Comparison of ENCODE assay signal across 1 cellular context in the genomic region with DNA sequence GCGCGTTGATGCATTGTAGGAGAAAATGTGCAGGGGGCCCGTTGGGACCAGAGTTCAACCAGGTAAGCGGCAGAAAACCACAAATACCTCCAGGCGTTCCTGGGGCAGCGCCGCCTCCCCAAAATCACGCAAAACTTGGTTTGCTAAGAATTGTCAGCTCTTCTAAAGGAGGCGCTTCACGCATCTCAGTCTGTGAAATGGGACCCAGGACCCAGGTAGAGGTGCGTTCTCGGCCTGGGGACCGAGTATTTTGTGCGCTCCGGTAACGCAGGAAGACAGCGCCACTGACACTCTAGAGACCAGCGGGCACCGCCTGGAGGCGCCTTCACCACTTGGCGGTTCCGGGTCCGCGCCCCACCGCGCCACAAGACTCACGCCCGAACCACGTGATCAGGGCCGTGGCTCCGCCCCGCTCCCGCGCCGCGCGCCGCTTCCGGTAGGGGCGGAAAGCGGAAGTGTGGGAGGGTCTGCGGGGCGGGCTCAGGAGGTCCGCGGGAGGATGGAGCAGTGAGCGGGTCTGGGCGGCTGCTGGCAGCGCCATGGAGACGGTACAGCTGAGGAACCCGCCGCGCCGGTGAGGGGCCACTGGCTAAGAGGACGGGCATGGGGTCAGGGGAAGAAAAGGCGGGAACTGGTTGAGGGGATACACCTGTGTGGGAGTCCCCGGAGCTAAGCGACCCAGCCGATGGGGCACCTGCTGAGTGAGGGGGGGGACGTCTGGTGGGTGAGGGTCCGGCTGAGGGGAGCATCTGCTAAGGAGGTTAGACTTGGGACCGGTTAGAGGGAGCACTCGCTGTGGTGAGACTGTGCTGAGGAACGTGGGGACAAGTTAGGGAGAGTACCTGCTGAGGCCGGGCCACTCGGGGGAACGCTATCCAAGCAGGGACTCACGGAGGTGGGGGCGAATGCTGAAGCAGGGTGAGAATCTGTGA.
TF ChIP-seq lines count a peak whose summit lies in the region.

A gene (plus strand): TSS at position 483 of the 932 bp plus-strand sequence. CDS start 57 bp downstream, at position 540.

TF ChIP-seq in WTC11, 78 proteins besides CTCF, POLR2A, EP300 and RAD21 (continued from another document and continues in another):
- TF ChIP-seq GABPB1 (CRISPR knock-in tag; IDR thresholded peaks at IDR 0.05) (peak; percentile 89), NFE2L1 (CRISPR knock-in tag; IDR thresholded peaks at IDR 0.05) (peak; percentile 66; the same call in 1 of the 2 replicates), CBFB (CRISPR knock-in tag; IDR thresholded peaks at IDR 0.05; ENCODE audit: low read depth) (peak; percentile 33; the same call in 1 of the 2 replicates), ZNF219 (CRISPR knock-in tag; IDR thresholded peaks at IDR 0.05; ENCODE audit: borderline replicate concordance) (no peak), GTF2I (CRISPR knock-in tag; conservative IDR thresholded peaks at IDR 0.05) (no peak), PRRX2 (CRISPR knock-in tag; IDR thresholded peaks at IDR 0.05) (no peak), CREM (CRISPR knock-in tag; IDR thresholded peaks at IDR 0.05) (0 out of 2 replicates have a peak, but pooled peaks have one; percentile 58), IRF2 (CRISPR knock-in tag; IDR thresholded peaks at IDR 0.05; ENCODE audit: borderline replicate concordance, low read depth) (no peak), JUN (CRISPR knock-in tag; IDR thresholded peaks at IDR 0.05) (no peak), TCF7 (CRISPR knock-in tag; IDR thresholded peaks at IDR 0.05; ENCODE audit: low read depth) (0 out of 2 replicates have a peak, but pooled peaks have one; percentile 50), NFATC4 (CRISPR knock-in tag; IDR thresholded peaks at IDR 0.05) (no peak), CREB1 (CRISPR knock-in tag; IDR thresholded peaks at IDR 0.05) (no peak), NR3C1 (CRISPR knock-in tag; conservative IDR thresholded peaks at IDR 0.05; ENCODE audit: low read depth) (no peak)
- TF ChIP-seq, protein P1, sequence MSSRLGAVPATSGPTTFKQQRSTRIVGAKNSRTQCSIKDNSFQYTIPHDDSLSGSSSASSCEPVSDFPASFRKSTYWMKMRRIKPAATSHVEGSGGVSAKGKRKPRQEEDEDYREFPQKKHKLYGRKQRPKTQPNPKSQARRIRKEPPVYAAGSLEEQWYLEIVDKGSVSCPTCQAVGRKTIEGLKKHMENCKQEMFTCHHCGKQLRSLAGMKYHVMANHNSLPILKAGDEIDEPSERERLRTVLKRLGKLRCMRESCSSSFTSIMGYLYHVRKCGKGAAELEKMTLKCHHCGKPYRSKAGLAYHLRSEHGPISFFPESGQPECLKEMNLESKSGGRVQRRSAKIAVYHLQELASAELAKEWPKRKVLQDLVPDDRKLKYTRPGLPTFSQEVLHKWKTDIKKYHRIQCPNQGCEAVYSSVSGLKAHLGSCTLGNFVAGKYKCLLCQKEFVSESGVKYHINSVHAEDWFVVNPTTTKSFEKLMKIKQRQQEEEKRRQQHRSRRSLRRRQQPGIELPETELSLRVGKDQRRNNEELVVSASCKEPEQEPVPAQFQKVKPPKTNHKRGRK (CRISPR knock-in tag; IDR thresholded peaks at IDR 0.05; ENCODE audit: borderline replicate concordance): no peak
- TF ChIP-seq, protein P2, sequence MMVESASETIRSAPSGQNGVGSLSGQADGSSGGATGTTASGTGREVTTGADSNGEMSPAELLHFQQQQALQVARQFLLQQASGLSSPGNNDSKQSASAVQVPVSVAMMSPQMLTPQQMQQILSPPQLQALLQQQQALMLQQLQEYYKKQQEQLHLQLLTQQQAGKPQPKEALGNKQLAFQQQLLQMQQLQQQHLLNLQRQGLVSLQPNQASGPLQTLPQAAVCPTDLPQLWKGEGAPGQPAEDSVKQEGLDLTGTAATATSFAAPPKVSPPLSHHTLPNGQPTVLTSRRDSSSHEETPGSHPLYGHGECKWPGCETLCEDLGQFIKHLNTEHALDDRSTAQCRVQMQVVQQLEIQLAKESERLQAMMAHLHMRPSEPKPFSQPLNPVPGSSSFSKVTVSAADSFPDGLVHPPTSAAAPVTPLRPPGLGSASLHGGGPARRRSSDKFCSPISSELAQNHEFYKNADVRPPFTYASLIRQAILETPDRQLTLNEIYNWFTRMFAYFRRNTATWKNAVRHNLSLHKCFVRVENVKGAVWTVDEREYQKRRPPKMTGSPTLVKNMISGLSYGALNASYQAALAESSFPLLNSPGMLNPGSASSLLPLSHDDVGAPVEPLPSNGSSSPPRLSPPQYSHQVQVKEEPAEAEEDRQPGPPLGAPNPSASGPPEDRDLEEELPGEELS (CRISPR knock-in tag; IDR thresholded peaks at IDR 0.05): peak; percentile 80; the same call in 1 of the 2 replicates
- TF ChIP-seq, protein P3, sequence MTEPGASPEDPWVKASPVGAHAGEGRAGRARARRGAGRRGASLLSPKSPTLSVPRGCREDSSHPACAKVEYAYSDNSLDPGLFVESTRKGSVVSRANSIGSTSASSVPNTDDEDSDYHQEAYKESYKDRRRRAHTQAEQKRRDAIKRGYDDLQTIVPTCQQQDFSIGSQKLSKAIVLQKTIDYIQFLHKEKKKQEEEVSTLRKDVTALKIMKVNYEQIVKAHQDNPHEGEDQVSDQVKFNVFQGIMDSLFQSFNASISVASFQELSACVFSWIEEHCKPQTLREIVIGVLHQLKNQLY (CRISPR knock-in tag; IDR thresholded peaks at IDR 0.05): no peak
- TF ChIP-seq, protein P4, sequence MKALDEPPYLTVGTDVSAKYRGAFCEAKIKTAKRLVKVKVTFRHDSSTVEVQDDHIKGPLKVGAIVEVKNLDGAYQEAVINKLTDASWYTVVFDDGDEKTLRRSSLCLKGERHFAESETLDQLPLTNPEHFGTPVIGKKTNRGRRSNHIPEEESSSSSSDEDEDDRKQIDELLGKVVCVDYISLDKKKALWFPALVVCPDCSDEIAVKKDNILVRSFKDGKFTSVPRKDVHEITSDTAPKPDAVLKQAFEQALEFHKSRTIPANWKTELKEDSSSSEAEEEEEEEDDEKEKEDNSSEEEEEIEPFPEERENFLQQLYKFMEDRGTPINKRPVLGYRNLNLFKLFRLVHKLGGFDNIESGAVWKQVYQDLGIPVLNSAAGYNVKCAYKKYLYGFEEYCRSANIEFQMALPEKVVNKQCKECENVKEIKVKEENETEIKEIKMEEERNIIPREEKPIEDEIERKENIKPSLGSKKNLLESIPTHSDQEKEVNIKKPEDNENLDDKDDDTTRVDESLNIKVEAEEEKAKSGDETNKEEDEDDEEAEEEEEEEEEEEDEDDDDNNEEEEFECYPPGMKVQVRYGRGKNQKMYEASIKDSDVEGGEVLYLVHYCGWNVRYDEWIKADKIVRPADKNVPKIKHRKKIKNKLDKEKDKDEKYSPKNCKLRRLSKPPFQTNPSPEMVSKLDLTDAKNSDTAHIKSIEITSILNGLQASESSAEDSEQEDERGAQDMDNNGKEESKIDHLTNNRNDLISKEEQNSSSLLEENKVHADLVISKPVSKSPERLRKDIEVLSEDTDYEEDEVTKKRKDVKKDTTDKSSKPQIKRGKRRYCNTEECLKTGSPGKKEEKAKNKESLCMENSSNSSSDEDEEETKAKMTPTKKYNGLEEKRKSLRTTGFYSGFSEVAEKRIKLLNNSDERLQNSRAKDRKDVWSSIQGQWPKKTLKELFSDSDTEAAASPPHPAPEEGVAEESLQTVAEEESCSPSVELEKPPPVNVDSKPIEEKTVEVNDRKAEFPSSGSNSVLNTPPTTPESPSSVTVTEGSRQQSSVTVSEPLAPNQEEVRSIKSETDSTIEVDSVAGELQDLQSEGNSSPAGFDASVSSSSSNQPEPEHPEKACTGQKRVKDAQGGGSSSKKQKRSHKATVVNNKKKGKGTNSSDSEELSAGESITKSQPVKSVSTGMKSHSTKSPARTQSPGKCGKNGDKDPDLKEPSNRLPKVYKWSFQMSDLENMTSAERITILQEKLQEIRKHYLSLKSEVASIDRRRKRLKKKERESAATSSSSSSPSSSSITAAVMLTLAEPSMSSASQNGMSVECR (CRISPR knock-in tag; IDR thresholded peaks at IDR 0.05; ENCODE audit: borderline replicate concordance): peak; percentile 86; the same call in 1 of the 2 replicates
- TF ChIP-seq, protein P5, sequence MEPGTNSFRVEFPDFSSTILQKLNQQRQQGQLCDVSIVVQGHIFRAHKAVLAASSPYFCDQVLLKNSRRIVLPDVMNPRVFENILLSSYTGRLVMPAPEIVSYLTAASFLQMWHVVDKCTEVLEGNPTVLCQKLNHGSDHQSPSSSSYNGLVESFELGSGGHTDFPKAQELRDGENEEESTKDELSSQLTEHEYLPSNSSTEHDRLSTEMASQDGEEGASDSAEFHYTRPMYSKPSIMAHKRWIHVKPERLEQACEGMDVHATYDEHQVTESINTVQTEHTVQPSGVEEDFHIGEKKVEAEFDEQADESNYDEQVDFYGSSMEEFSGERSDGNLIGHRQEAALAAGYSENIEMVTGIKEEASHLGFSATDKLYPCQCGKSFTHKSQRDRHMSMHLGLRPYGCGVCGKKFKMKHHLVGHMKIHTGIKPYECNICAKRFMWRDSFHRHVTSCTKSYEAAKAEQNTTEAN (CRISPR knock-in tag; IDR thresholded peaks at IDR 0.05): no peak; the same call in 1 of the 2 replicates
- TF ChIP-seq, protein P6, sequence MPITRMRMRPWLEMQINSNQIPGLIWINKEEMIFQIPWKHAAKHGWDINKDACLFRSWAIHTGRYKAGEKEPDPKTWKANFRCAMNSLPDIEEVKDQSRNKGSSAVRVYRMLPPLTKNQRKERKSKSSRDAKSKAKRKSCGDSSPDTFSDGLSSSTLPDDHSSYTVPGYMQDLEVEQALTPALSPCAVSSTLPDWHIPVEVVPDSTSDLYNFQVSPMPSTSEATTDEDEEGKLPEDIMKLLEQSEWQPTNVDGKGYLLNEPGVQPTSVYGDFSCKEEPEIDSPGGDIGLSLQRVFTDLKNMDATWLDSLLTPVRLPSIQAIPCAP (CRISPR knock-in tag; IDR thresholded peaks at IDR 0.05): peak; percentile 53; the same call in 1 of the 2 replicates
- TF ChIP-seq, protein P7, sequence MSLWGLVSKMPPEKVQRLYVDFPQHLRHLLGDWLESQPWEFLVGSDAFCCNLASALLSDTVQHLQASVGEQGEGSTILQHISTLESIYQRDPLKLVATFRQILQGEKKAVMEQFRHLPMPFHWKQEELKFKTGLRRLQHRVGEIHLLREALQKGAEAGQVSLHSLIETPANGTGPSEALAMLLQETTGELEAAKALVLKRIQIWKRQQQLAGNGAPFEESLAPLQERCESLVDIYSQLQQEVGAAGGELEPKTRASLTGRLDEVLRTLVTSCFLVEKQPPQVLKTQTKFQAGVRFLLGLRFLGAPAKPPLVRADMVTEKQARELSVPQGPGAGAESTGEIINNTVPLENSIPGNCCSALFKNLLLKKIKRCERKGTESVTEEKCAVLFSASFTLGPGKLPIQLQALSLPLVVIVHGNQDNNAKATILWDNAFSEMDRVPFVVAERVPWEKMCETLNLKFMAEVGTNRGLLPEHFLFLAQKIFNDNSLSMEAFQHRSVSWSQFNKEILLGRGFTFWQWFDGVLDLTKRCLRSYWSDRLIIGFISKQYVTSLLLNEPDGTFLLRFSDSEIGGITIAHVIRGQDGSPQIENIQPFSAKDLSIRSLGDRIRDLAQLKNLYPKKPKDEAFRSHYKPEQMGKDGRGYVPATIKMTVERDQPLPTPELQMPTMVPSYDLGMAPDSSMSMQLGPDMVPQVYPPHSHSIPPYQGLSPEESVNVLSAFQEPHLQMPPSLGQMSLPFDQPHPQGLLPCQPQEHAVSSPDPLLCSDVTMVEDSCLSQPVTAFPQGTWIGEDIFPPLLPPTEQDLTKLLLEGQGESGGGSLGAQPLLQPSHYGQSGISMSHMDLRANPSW (CRISPR knock-in tag; conservative IDR thresholded peaks at IDR 0.05; ENCODE audit: low read depth): no peak
- TF ChIP-seq, protein P8, sequence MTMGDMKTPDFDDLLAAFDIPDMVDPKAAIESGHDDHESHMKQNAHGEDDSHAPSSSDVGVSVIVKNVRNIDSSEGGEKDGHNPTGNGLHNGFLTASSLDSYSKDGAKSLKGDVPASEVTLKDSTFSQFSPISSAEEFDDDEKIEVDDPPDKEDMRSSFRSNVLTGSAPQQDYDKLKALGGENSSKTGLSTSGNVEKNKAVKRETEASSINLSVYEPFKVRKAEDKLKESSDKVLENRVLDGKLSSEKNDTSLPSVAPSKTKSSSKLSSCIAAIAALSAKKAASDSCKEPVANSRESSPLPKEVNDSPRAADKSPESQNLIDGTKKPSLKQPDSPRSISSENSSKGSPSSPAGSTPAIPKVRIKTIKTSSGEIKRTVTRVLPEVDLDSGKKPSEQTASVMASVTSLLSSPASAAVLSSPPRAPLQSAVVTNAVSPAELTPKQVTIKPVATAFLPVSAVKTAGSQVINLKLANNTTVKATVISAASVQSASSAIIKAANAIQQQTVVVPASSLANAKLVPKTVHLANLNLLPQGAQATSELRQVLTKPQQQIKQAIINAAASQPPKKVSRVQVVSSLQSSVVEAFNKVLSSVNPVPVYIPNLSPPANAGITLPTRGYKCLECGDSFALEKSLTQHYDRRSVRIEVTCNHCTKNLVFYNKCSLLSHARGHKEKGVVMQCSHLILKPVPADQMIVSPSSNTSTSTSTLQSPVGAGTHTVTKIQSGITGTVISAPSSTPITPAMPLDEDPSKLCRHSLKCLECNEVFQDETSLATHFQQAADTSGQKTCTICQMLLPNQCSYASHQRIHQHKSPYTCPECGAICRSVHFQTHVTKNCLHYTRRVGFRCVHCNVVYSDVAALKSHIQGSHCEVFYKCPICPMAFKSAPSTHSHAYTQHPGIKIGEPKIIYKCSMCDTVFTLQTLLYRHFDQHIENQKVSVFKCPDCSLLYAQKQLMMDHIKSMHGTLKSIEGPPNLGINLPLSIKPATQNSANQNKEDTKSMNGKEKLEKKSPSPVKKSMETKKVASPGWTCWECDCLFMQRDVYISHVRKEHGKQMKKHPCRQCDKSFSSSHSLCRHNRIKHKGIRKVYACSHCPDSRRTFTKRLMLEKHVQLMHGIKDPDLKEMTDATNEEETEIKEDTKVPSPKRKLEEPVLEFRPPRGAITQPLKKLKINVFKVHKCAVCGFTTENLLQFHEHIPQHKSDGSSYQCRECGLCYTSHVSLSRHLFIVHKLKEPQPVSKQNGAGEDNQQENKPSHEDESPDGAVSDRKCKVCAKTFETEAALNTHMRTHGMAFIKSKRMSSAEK (CRISPR knock-in tag; IDR thresholded peaks at IDR 0.05; ENCODE audit: borderline replicate concordance): no peak
- TF ChIP-seq, protein P9, sequence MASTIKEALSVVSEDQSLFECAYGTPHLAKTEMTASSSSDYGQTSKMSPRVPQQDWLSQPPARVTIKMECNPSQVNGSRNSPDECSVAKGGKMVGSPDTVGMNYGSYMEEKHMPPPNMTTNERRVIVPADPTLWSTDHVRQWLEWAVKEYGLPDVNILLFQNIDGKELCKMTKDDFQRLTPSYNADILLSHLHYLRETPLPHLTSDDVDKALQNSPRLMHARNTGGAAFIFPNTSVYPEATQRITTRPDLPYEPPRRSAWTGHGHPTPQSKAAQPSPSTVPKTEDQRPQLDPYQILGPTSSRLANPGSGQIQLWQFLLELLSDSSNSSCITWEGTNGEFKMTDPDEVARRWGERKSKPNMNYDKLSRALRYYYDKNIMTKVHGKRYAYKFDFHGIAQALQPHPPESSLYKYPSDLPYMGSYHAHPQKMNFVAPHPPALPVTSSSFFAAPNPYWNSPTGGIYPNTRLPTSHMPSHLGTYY (CRISPR knock-in tag; IDR thresholded peaks at IDR 0.05): no peak
- TF ChIP-seq, protein P10, sequence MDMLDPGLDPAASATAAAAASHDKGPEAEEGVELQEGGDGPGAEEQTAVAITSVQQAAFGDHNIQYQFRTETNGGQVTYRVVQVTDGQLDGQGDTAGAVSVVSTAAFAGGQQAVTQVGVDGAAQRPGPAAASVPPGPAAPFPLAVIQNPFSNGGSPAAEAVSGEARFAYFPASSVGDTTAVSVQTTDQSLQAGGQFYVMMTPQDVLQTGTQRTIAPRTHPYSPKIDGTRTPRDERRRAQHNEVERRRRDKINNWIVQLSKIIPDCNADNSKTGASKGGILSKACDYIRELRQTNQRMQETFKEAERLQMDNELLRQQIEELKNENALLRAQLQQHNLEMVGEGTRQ (CRISPR knock-in tag; IDR thresholded peaks at IDR 0.05): peak; percentile 97
